In genomic region chr14:54976316-54976715, GRCh38 we compare ENCODE assay signal across 15 cellular contexts. TPM values are rescaled to one million over a fixed set of nuclear protein-coding genes. Genes with fewer than 3 reads are reported as not detected.
DNase-seq lines count a peak whose midpoint lies in the region; ATAC-seq and TF ChIP-seq lines count a peak whose summit lies in the region.
"Had no signal": no experiment of that assay in that cellular context is flagged by ENCODE, and none has a peak within 500 bp of the region (broad histone marks: within the 10 kb centered on the region; RNA-seq: fewer than 3 reads in every experiment).

No MANE protein-coding gene starts in this region.

- DNase-seq in GM04503 (ENCODE audit: low read depth) (peak; percentile 44), RPMI7951 (ENCODE audit: low read depth) (peak; percentile 76), epithelial cell of prostate (ENCODE audit: low read depth, low spot score) (no peak), renal cortical epithelial cell (ENCODE audit: low read depth) (peak; percentile 24), SIG-M5 treated with dmso at 0.1 percent for 504 hours (lab: John Stamatoyannopoulos, UW; ENCODE audit: unreplicated experiment) (no peak), GM13976 (ENCODE audit: low spot score) (no peak)
- DNase-seq in activated CD4-positive, CD25-positive, alpha-beta regulatory T cell treated with anti-CD3 and anti-CD28 coated beads, Interleukin-2, amount 50 U/mL, for 72 hours = no peak
- DNase-seq: activated CD4-positive, alpha-beta T cell treated with anti-CD3 and anti-CD28 coated beads, Interleukin-2, amount 10 ng/mL, durations not matched to agents 7 days and 5 days; activated gamma-delta T cell treated with Interleukin-2 at 50 U/mL for 16 hours; Calu3; dorsolateral prefrontal cortex; hypothalamus; NCI-H2081 treated with DMSO at 0.1 percent for 48 hours; psoas muscle had no signal

- peak overlapping the region; percentile 32 for H3K27ac ChIP-seq in epithelial cell of prostate
- H3K27ac ChIP-seq: dorsolateral prefrontal cortex, psoas muscle had no signal

- in situ Hi-C loops in GM13976 (cut with MboI; ENCODE audit: low sequenced_read_pairs, unreplicated experiment) = no loop called here

- TF ChIP-seq CTCF in GM13976 (IDR thresholded peaks at IDR 0.05; ENCODE audit: borderline replicate concordance, control extremely low read depth, extremely low read depth, insufficient read depth, missing control alignments) = no peak

- ATAC-seq in GM18868 (IDR thresholded peaks at IDR 0.05; ENCODE audit: unreplicated experiment) = no peak
- ATAC-seq: psoas muscle had no signal

RNA-seq across cellular contexts. Expression of gene WDHD1, which starts 50.6 kb away (rescaled TPM):
- 16.8 and 18.0 TPM in 2 replicates for total RNA-seq in RPMI7951 (2014; rRNA removed; shearing (Covaris generic))
- 6.9 and 13.4 TPM in 2 replicates for total RNA-seq in renal cortical epithelial cell

RNA-seq across cellular contexts. Expression of gene SOCS4, which starts 50.7 kb away (rescaled TPM):
- total RNA-seq in RPMI7951 (2014; rRNA removed; shearing (Covaris generic)) = 12.3 and 16.0 TPM in 2 replicates
- 23.1 and 34.7 TPM in 2 replicates for total RNA-seq in renal cortical epithelial cell

Comparison
In these comparisons a context has a peak if more than half of its experiments do, and no peak if none do; other contexts are left out.
1. DNase-seq: peak in GM04503 (single experiment), RPMI7951 (single experiment) and renal cortical epithelial cell (single experiment); none in epithelial cell of prostate (single experiment), SIG-M5 treated with dmso at 0.1 percent for 504 hours (single experiment), activated CD4-positive, CD25-positive, alpha-beta regulatory T cell treated with anti-CD3 and anti-CD28 coated beads, Interleukin-2, amount 50 U/mL, for 72 hours (single experiment) and GM13976 (single experiment).